In genomic region chr2:2734308-2734707, GRCh38 we compare ENCODE assay signal across 22 cellular contexts.
DNase-seq lines count a peak whose midpoint lies in the region; ATAC-seq and TF ChIP-seq lines count a peak whose summit lies in the region.
"Had no signal": no experiment of that assay in that cellular context is flagged by ENCODE, and none has a peak within 500 bp of the region (broad histone marks: within the 10 kb centered on the region; RNA-seq: fewer than 3 reads in every experiment).

No MANE protein-coding gene starts in this region.

- H2AFZ ChIP-seq in neural progenitor cell (replicated peaks), result no peak overlapping the region
- no peak overlapping the region for H2AFZ ChIP-seq in osteoblast (ENCODE audit: low read length)
- H2AFZ ChIP-seq: GM23248 had no signal

- no peaks in the 10 kb centered on the region for H3K36me3 ChIP-seq in neural progenitor cell
- no peaks in the 10 kb centered on the region for H3K36me3 ChIP-seq in osteoblast (ENCODE audit: insufficient read depth, low read length)
- H3K36me3 ChIP-seq: BLaER1 had no signal

- H3K9me3 Mint-ChIP-seq in stimulated activated naive CD8-positive, alpha-beta T cell treated with anti-CD3 and anti-CD28 coated beads, Interleukin-15, amount 100 ng/mL, for 72 hours, result no peaks in the 10 kb centered on the region
- no peaks in the 10 kb centered on the region for H3K9me3 Mint-ChIP-seq in nephron progenitor cell
- no peaks in the 10 kb centered on the region for H3K9me3 Mint-ChIP-seq in neural progenitor cell
- no peaks in the 10 kb centered on the region for H3K9me3 Mint-ChIP-seq in stimulated activated memory B cell treated with anti-CD40 and anti-IgM and Interleukin-4, amounts not matched to agents 10 μg/mL and 1 μg/mL and 100 μg/mL, for 72 hours
- H3K9me3 Mint-ChIP-seq: CD4-positive, alpha-beta T cell had no signal

- CTCF ChIA-PET in RWPE1 (lab: Yijun Ruan, JAX), result interaction anchor here (0.6 kb wide), 1 partner anchor 1683 kb away, joined by 3 read pairs; no protein-coding TSS in a partner anchor

- no peak overlapping the region for H3K27ac ChIP-seq in neural progenitor cell
- H3K27ac ChIP-seq in RWPE1, result no peak overlapping the region
- H3K27ac ChIP-seq in osteoblast (ENCODE audit: low read depth, low read length), result no peak overlapping the region
- H3K27ac ChIP-seq: 22Rv1, BLaER1, C4-2B, GM23248 had no signal

- H3K4me1 ChIP-seq in neural progenitor cell, result no peaks in the 10 kb centered on the region
- H3K4me1 ChIP-seq in osteoblast (ENCODE audit: insufficient read depth, low read length), result no peaks in the 10 kb centered on the region
- H3K4me1 ChIP-seq: BLaER1 had no signal

- H3K27me3 ChIP-seq in neural progenitor cell, result no peaks in the 10 kb centered on the region
- H3K27me3 ChIP-seq in osteoblast (ENCODE audit: insufficient read depth, low read length), result no peaks in the 10 kb centered on the region
- H3K27me3 ChIP-seq: BLaER1 had no signal

- ATAC-seq in stimulated activated naive CD8-positive, alpha-beta T cell treated with anti-CD3 and anti-CD28 coated beads, Interleukin-15, amount 100 ng/mL, for 72 hours, result no peak
- no peak for ATAC-seq in stimulated activated naive CD8-positive, alpha-beta T cell treated with anti-CD3 and anti-CD28 coated beads, Interleukin-15, Interleukin-2, amounts not matched to agents 100 U/mL and 50 U/mL, for 24 hours
- peak; percentile 3 for ATAC-seq in stimulated activated memory B cell treated with anti-CD40 and anti-IgM and Interleukin-4, amounts not matched to agents 10 μg/mL and 1 μg/mL and 100 μg/mL, for 72 hours
- ATAC-seq: GM12878 had no signal

- H3K9ac ChIP-seq in neural progenitor cell, result no peak overlapping the region
- H3K9ac ChIP-seq: BLaER1, GM23248 had no signal

- H3K4me3 ChIP-seq in neural progenitor cell, result no peak overlapping the region
- no peak overlapping the region for H3K4me3 ChIP-seq in osteoblast (ENCODE audit: insufficient read depth, low read length)
- H3K4me3 ChIP-seq: BLaER1, GM12878, GM23248 had no signal

- TF ChIP-seq CTCF in nephron progenitor cell (IDR thresholded peaks at IDR 0.05) (no peak), neural progenitor cell (IDR thresholded peaks at IDR 0.05) (no peak), RWPE1 (conservative IDR thresholded peaks at IDR 0.05; ENCODE audit: low read depth) (no peak), osteoblast (IDR thresholded peaks at IDR 0.05; ENCODE audit: extremely low read depth, low read depth, low read length) (no peak)

- H3K4me1 Mint-ChIP-seq in stimulated activated naive CD8-positive, alpha-beta T cell treated with anti-CD3 and anti-CD28 coated beads, Interleukin-15, amount 100 ng/mL, for 72 hours, result no peaks in the 10 kb centered on the region
- H3K4me1 Mint-ChIP-seq in nephron progenitor cell (peaks cover 23% of the 10 kb centered on the region), neural progenitor cell (peaks cover 11% of the 10 kb centered on the region)
- no peaks in the 10 kb centered on the region for H3K4me1 Mint-ChIP-seq in stimulated activated memory B cell treated with anti-CD40 and anti-IgM and Interleukin-4, amounts not matched to agents 10 μg/mL and 1 μg/mL and 100 μg/mL, for 72 hours
- H3K4me1 Mint-ChIP-seq: B cell; CD8-positive, alpha-beta memory T cell had no signal

- peak overlapping the region; percentile 41 to 75 for H3K27ac Mint-ChIP-seq in stimulated activated naive CD8-positive, alpha-beta T cell treated with anti-CD3 and anti-CD28 coated beads, Interleukin-15, amount 100 ng/mL, for 72 hours
- H3K27ac Mint-ChIP-seq in nephron progenitor cell (peak overlapping the region; percentile 47), neural progenitor cell (peak overlapping the region; percentile 11)
- no peak overlapping the region for H3K27ac Mint-ChIP-seq in stimulated activated memory B cell treated with anti-CD40 and anti-IgM and Interleukin-4, amounts not matched to agents 10 μg/mL and 1 μg/mL and 100 μg/mL, for 72 hours
- H3K27ac Mint-ChIP-seq: B cell; CD4-positive, alpha-beta T cell; CD8-positive, alpha-beta memory T cell had no signal

- no peaks in the 10 kb centered on the region for H3K36me3 Mint-ChIP-seq in nephron progenitor cell (ENCODE audit: low read depth)
- H3K36me3 Mint-ChIP-seq in neural progenitor cell, result no peaks in the 10 kb centered on the region
- no peaks in the 10 kb centered on the region for H3K36me3 Mint-ChIP-seq in stimulated activated memory B cell treated with anti-CD40 and anti-IgM and Interleukin-4, amounts not matched to agents 10 μg/mL and 1 μg/mL and 100 μg/mL, for 72 hours
- H3K36me3 Mint-ChIP-seq: CD8-positive, alpha-beta memory T cell had no signal

- H3K9me3 ChIP-seq in neural progenitor cell (ENCODE audit: low read depth) (no peaks in the 10 kb centered on the region), osteoblast (ENCODE audit: low read depth, low read length) (peaks cover 3% of the 10 kb centered on the region)
- H3K9me3 ChIP-seq: BLaER1 had no signal

- POLR2A ChIA-PET in RWPE1 (lab: Yijun Ruan, JAX; ENCODE audit: low non-redundant PET), result no interaction called here

- H3K79me2 ChIP-seq in neural progenitor cell (ENCODE audit: low read depth), result no peaks in the 10 kb centered on the region
- no peaks in the 10 kb centered on the region for H3K79me2 ChIP-seq in osteoblast (ENCODE audit: insufficient read depth, low read length)

- no peaks in the 10 kb centered on the region for H3F3A ChIP-seq in neural progenitor cell (ENCODE audit: low read depth)

- no peak overlapping the region for H3K4me2 ChIP-seq in neural progenitor cell
- H3K4me2 ChIP-seq in osteoblast (ENCODE audit: insufficient read depth, low read length), result no peak overlapping the region
- H3K4me2 ChIP-seq: BLaER1 had no signal

- no peak for DNase-seq in stimulated activated naive CD8-positive, alpha-beta T cell treated with anti-CD3 and anti-CD28 coated beads, Interleukin-15, amount 100 ng/mL, for 72 hours
- DNase-seq in stimulated activated naive CD8-positive, alpha-beta T cell treated with anti-CD3 and anti-CD28 coated beads, Interleukin-15, Interleukin-2, amounts not matched to agents 100 U/mL and 50 U/mL, for 24 hours, result no peak
- DNase-seq in nephron progenitor cell (no peak), neural progenitor cell (ENCODE audit: low spot score) (no peak), RWPE1 (ENCODE audit: low spot score) (no peak), osteoblast (ENCODE audit: insufficient read length, low spot score, missing footprints) (no peak), kidney glomerular epithelial cell (lab: John Stamatoyannopoulos, UW) (no peak)
- DNase-seq: CD4-positive, alpha-beta T cell; CD8-positive, alpha-beta memory T cell; DMS 273 treated with DMSO at 0.1 percent for 48 hours; DMS79; EL; GDM1; GM23248; H7; HCEC 1CT had no signal

- H4K20me1 ChIP-seq in neural progenitor cell (ENCODE audit: low read depth), result no peaks in the 10 kb centered on the region
- no peaks in the 10 kb centered on the region for H4K20me1 ChIP-seq in osteoblast (ENCODE audit: insufficient read depth, low read length)
- H4K20me1 ChIP-seq: BLaER1 had no signal

- peaks cover 6% of the 10 kb centered on the region for H3K27me3 Mint-ChIP-seq in stimulated activated naive CD8-positive, alpha-beta T cell treated with anti-CD3 and anti-CD28 coated beads, Interleukin-15, amount 100 ng/mL, for 72 hours
- H3K27me3 Mint-ChIP-seq in nephron progenitor cell (ENCODE audit: low read depth, poor library complexity) (no peaks in the 10 kb centered on the region), neural progenitor cell (ENCODE audit: insufficient read depth, low read depth) (peaks cover 8% of the 10 kb centered on the region)
- H3K27me3 Mint-ChIP-seq in stimulated activated memory B cell treated with anti-CD40 and anti-IgM and Interleukin-4, amounts not matched to agents 10 μg/mL and 1 μg/mL and 100 μg/mL, for 72 hours, result no peaks in the 10 kb centered on the region
- H3K27me3 Mint-ChIP-seq: CD4-positive, alpha-beta T cell; CD8-positive, alpha-beta memory T cell had no signal

- no peak overlapping the region for H3K4me3 Mint-ChIP-seq in stimulated activated naive CD8-positive, alpha-beta T cell treated with anti-CD3 and anti-CD28 coated beads, Interleukin-15, amount 100 ng/mL, for 72 hours
- H3K4me3 Mint-ChIP-seq in nephron progenitor cell, result no peak overlapping the region
- H3K4me3 Mint-ChIP-seq in neural progenitor cell, result no peak overlapping the region
- H3K4me3 Mint-ChIP-seq in stimulated activated memory B cell treated with anti-CD40 and anti-IgM and Interleukin-4, amounts not matched to agents 10 μg/mL and 1 μg/mL and 100 μg/mL, for 72 hours, result no peak overlapping the region
- H3K4me3 Mint-ChIP-seq: B cell; CD4-positive, alpha-beta T cell; CD8-positive, alpha-beta memory T cell had no signal
